In genomic region chr13:99979453-99980200, GRCh38 we compare ENCODE assay signal across 10 cellular contexts. TPM values are rescaled to one million over a fixed set of nuclear protein-coding genes. Genes with fewer than 3 reads are reported as not detected.
DNase-seq lines count a peak whose midpoint lies in the region; ATAC-seq, FAIRE-seq and TF ChIP-seq lines count a peak whose summit lies in the region.
"Had no signal": no experiment of that assay in that cellular context is flagged by ENCODE, and none has a peak within 500 bp of the region (broad histone marks: within the 10 kb centered on the region; RNA-seq: fewer than 3 reads in every experiment).

No MANE protein-coding gene starts in this region.

- no peak for ATAC-seq in CD8-positive, alpha-beta T cell
- no peak for ATAC-seq in central memory CD8-positive, alpha-beta T cell (replicated peaks; ENCODE audit: extremely low read depth, poor library complexity, severe bottlenecking)
- no peak for ATAC-seq in GM19455 (IDR thresholded peaks at IDR 0.05; ENCODE audit: unreplicated experiment)

- no peaks in the 10 kb centered on the region for H3K36me3 ChIP-seq in CD8-positive, alpha-beta T cell (ENCODE audit: insufficient read depth, low read length)

- peaks cover 16% of the 10 kb centered on the region for H3K9me3 Mint-ChIP-seq in CD8-positive, alpha-beta T cell
- no peaks in the 10 kb centered on the region for H3K9me3 Mint-ChIP-seq in central memory CD8-positive, alpha-beta T cell
- peaks cover 3% of the 10 kb centered on the region for H3K9me3 Mint-ChIP-seq in neural crest cell
- H3K9me3 Mint-ChIP-seq: stimulated activated naive CD8-positive, alpha-beta T cell treated with anti-CD3 and anti-CD28 coated beads, Interleukin-15, Interleukin-2, amounts not matched to agents 100 ng/mL and 50 ng/mL, for 24 hours had no signal

- no peak for FAIRE-seq in GM19239 (lab: Jason Lieb, UNC)

- peaks cover 67% of the 10 kb centered on the region for H3K27me3 ChIP-seq in CD8-positive, alpha-beta T cell (ENCODE audit: insufficient read depth, low read length)

- peaks cover 64% of the 10 kb centered on the region for H3K27me3 Mint-ChIP-seq in CD8-positive, alpha-beta T cell (ENCODE audit: low read depth)
- H3K27me3 Mint-ChIP-seq in central memory CD8-positive, alpha-beta T cell, result peaks cover 56% of the 10 kb centered on the region
- H3K27me3 Mint-ChIP-seq in neural crest cell (ENCODE audit: low read depth), result peaks cover 79% of the 10 kb centered on the region

- H3K27ac ChIP-seq in CD8-positive, alpha-beta T cell (ENCODE audit: low read depth, low read length), result no peak overlapping the region

- no peak for TF ChIP-seq RAD21 in Ishikawa (IDR thresholded peaks at IDR 0.05; ENCODE audit: low read depth)

- H3K9me3 ChIP-seq in CD8-positive, alpha-beta T cell (ENCODE audit: low read length), result no peaks in the 10 kb centered on the region

- peak; percentile 36; the same call in 1 of the 2 replicates for TF ChIP-seq EP300 in Ishikawa (IDR thresholded peaks at IDR 0.05; ENCODE audit: borderline replicate concordance)

- intact Hi-C loops in CD8-positive, alpha-beta T cell (cut with DNase I, micrococcal nuclease), result loop anchor here (5.0 to 10.0 kb wide), 2 partner anchors 372 to 695 kb away; partner anchors contain the start of genes CLYBL (in 1 of the 2) and TMTC4 (in 1 of the 2)

- no peak for TF ChIP-seq CTCF in CD8-positive, alpha-beta T cell (IDR thresholded peaks at IDR 0.05)
- TF ChIP-seq CTCF in neural crest cell (conservative IDR thresholded peaks at IDR 0.05), result no peak
- TF ChIP-seq CTCF in GM20000 (IDR thresholded peaks at IDR 0.05; ENCODE audit: extremely low read depth, missing control alignments), result no peak

- peak in 1 of 7 experiments; percentile 51 for DNase-seq in CD8-positive, alpha-beta T cell
- DNase-seq in central memory CD8-positive, alpha-beta T cell (ENCODE audit: low spot score in 2 of 2), result peak in 1 of 2 donors; percentile 15
- DNase-seq in neural crest cell (ENCODE audit: low read depth, low spot score), result no peak
- no peak for DNase-seq in GM20000 (ENCODE audit: low spot score)
- DNase-seq in stimulated activated CD4-positive, alpha-beta T cell treated with anti-CD3 and anti-CD28 coated beads, Interleukin-1b, Interleukin-23, amount 100 ng/mL, for 48 hours, result no peak
- no peak for DNase-seq in GM19239 (ENCODE audit: insufficient read length, low spot score)

- peak overlapping the region; percentile 37 for H3K4me3 Mint-ChIP-seq in CD8-positive, alpha-beta T cell
- H3K4me3 Mint-ChIP-seq in central memory CD8-positive, alpha-beta T cell, result peak overlapping the region; percentile 16
- H3K4me3 Mint-ChIP-seq in neural crest cell, result peak overlapping the region; percentile 83
- H3K4me3 Mint-ChIP-seq: stimulated activated naive CD8-positive, alpha-beta T cell treated with anti-CD3 and anti-CD28 coated beads, Interleukin-15, Interleukin-2, amounts not matched to agents 100 ng/mL and 50 ng/mL, for 24 hours had no signal

- no peak overlapping the region for H3K4me3 ChIP-seq in CD8-positive, alpha-beta T cell (ENCODE audit: low read depth, low read length)

- POLR2A ChIA-PET in CD8-positive, alpha-beta T cell (lab: Charles Lee), result interaction anchor here (1.1 kb wide), 1 partner anchor 64 kb away, joined by 3 read pairs; no protein-coding TSS in a partner anchor

- peaks cover 25% of the 10 kb centered on the region for H3K4me1 ChIP-seq in CD8-positive, alpha-beta T cell (ENCODE audit: insufficient read depth, low read length)

- H3K4me1 Mint-ChIP-seq in CD8-positive, alpha-beta T cell (ENCODE audit: low read depth), result peaks cover 14% of the 10 kb centered on the region
- H3K4me1 Mint-ChIP-seq in central memory CD8-positive, alpha-beta T cell, result peaks cover 9% of the 10 kb centered on the region
- peaks cover 35% of the 10 kb centered on the region for H3K4me1 Mint-ChIP-seq in neural crest cell

- CTCF ChIA-PET in CD8-positive, alpha-beta T cell (lab: Charles Lee), result interaction anchor here (0.9 kb wide), 1 partner anchor 17 kb away, joined by 3 read pairs; no protein-coding TSS in a partner anchor

- no peak overlapping the region for H3K27ac Mint-ChIP-seq in CD8-positive, alpha-beta T cell
- no peak overlapping the region for H3K27ac Mint-ChIP-seq in central memory CD8-positive, alpha-beta T cell (ENCODE audit: low read depth)
- H3K27ac Mint-ChIP-seq in neural crest cell (ENCODE audit: unreplicated experiment), result no peak overlapping the region
- H3K27ac Mint-ChIP-seq: stimulated activated naive CD8-positive, alpha-beta T cell treated with anti-CD3 and anti-CD28 coated beads, Interleukin-15, Interleukin-2, amounts not matched to agents 100 ng/mL and 50 ng/mL, for 24 hours had no signal

- H3K36me3 Mint-ChIP-seq in CD8-positive, alpha-beta T cell, result no peaks in the 10 kb centered on the region
- H3K36me3 Mint-ChIP-seq in central memory CD8-positive, alpha-beta T cell (ENCODE audit: insufficient read depth), result peaks cover 44% of the 10 kb centered on the region
- H3K36me3 Mint-ChIP-seq in neural crest cell (ENCODE audit: low read depth), result peaks cover 11% of the 10 kb centered on the region

TF ChIP-seq in Ishikawa, 13 proteins besides CTCF, POLR2A, EP300 and RAD21:
- TF ChIP-seq MAX (IDR thresholded peaks at IDR 0.05), result peak; percentile 96
- TF ChIP-seq NFIC (IDR thresholded peaks at IDR 0.05), result peak; percentile 32; the same call in 1 of the 2 replicates
- no peak for TF ChIP-seq CEBPB (IDR thresholded peaks at IDR 0.05)

RNA-seq across cellular contexts. Expression of gene ZIC2, which starts 2.0 kb away (rescaled TPM):
- total RNA-seq in CD8-positive, alpha-beta T cell, result not detected
- 48.6 and 55.3 TPM in 2 replicates for total RNA-seq in neural crest cell
- total RNA-seq: glomerular endothelial cell had no signal

RNA-seq across cellular contexts. Expression of gene ZIC5, which starts 8.1 kb away (rescaled TPM):
- not detected for total RNA-seq in CD8-positive, alpha-beta T cell
- 6.3 and 6.7 TPM in 2 replicates for total RNA-seq in neural crest cell
- total RNA-seq: glomerular endothelial cell had no signal

Comparison
In these comparisons a context has a peak if more than half of its experiments do, and no peak if none do; other contexts are left out.
1. H3K4me3 Mint-ChIP-seq: peak in every context shown above with its lines; median percentile 83 in neural crest cell; 37 in CD8-positive, alpha-beta T cell; 16 in central memory CD8-positive, alpha-beta T cell.
2. RNA of gene ZIC2, which starts 2.0 kb away (total RNA-seq): 48.6 to 55.3 TPM in neural crest cell; not detected in CD8-positive, alpha-beta T cell; every median in the first group is over 10 times any median in the second.